In genomic region chr15:67105065-67105951, GRCh38 we compare ENCODE assay signal across 8 cellular contexts. TPM values are rescaled to one million over a fixed set of nuclear protein-coding genes. Genes with fewer than 3 reads are reported as not detected.
DNase-seq lines count a peak whose midpoint lies in the region; ATAC-seq and TF ChIP-seq lines count a peak whose summit lies in the region.

No MANE protein-coding gene starts in this region.

- H3K36me3 ChIP-seq in Loucy (ENCODE audit: insufficient read depth, low read length) = peaks cover 5% of the 10 kb centered on the region; the same call in 1 of the 2 replicates
- no peaks in the 10 kb centered on the region for H3K36me3 ChIP-seq in duodenal mucosa (ENCODE audit: control insufficient read depth in 1 of 2, insufficient read depth in 2 of 2, low read length in 2 of 2)
- no peaks in the 10 kb centered on the region for H3K36me3 ChIP-seq in MM.1S (replicated peaks; ENCODE audit: insufficient read depth, low read length)

- CTCF ChIA-PET in HEK293T (lab: Yijun Ruan, JAX) = interaction anchor here (0.8 to 0.9 kb wide), 2 partner anchors 21 to 159 kb away, joined by 3 read pairs; no protein-coding TSS in a partner anchor

- DNase-seq in AG08396 (ENCODE audit: low spot score) = peak; percentile 87
- no peak for DNase-seq in naive B cell
- DNase-seq in MM.1S = no peak
- DNase-seq in HEK293T (ENCODE audit: extremely low spot score) = no peak

- ATAC-seq in naive B cell (ENCODE audit: low read depth in 2 of 2) (no peak), HG02885 (IDR thresholded peaks at IDR 0.05; ENCODE audit: poor library complexity, unreplicated experiment) (no peak), HG02798 (IDR thresholded peaks at IDR 0.05; ENCODE audit: poor library complexity, unreplicated experiment) (no peak)

- H2AFZ ChIP-seq in Loucy (ENCODE audit: low read length) = no peak overlapping the region
- H2AFZ ChIP-seq in MM.1S (ENCODE audit: low read length) = no peak overlapping the region

- H3K79me2 ChIP-seq in Loucy (ENCODE audit: insufficient read depth, low read length) (peaks cover 97% of the 10 kb centered on the region), MM.1S (ENCODE audit: low read length) (peaks cover 63% of the 10 kb centered on the region)

- H3K9me3 ChIP-seq in Loucy (ENCODE audit: insufficient read depth, low read depth, low read length) (no peaks in the 10 kb centered on the region), duodenal mucosa (ENCODE audit: control insufficient read depth in 1 of 2, low read length in 2 of 2) (no peaks in the 10 kb centered on the region), MM.1S (replicated peaks; ENCODE audit: insufficient read depth, low read length) (no peaks in the 10 kb centered on the region)

- H4K20me1 ChIP-seq in Loucy (ENCODE audit: insufficient read depth, low read length, poor library complexity, severe bottlenecking) (peaks cover 44% of the 10 kb centered on the region), MM.1S (ENCODE audit: insufficient read depth, low read length) (no peaks in the 10 kb centered on the region)

- H3K27me3 ChIP-seq in Loucy (ENCODE audit: insufficient read depth, low read length, poor library complexity, severe bottlenecking) (no peaks in the 10 kb centered on the region), duodenal mucosa (ENCODE audit: control insufficient read depth in 1 of 2, insufficient read depth in 2 of 2, low read length in 2 of 2) (no peaks in the 10 kb centered on the region), MM.1S (replicated peaks; ENCODE audit: insufficient read depth, low read length) (no peaks in the 10 kb centered on the region)

- peak overlapping the region in 5 of 8 donors; percentile 49 to 83 (median 74) for H3K4me3 Mint-ChIP-seq in naive B cell

- no peaks in the 10 kb centered on the region for H3K27me3 Mint-ChIP-seq in naive B cell

- H3K4me1 Mint-ChIP-seq in naive B cell = peaks cover 0 to 38% (median under 1%) of the 10 kb centered on the region in 3 donors

- H3K9ac ChIP-seq in Loucy (ENCODE audit: low read depth, low read length, poor library complexity, severe bottlenecking) (peak overlapping the region; percentile 66), duodenal mucosa (ENCODE audit: low read depth in 1 of 2, low read length in 2 of 2) (no peak overlapping the region), MM.1S (ENCODE audit: low read length) (no peak overlapping the region)

- H3K27ac ChIP-seq in duodenal mucosa (ENCODE audit: low read depth, low read length) (peak overlapping the region; percentile 17), MM.1S (ENCODE audit: low read length) (no peak overlapping the region)

- TF ChIP-seq CTCF in Loucy (conservative IDR thresholded peaks at IDR 0.05; ENCODE audit: low read length) = no peak
- no peak for TF ChIP-seq CTCF in MM.1S (IDR thresholded peaks at IDR 0.05; ENCODE audit: low read length)

- H3K4me1 ChIP-seq in Loucy (ENCODE audit: insufficient read depth, low read length, poor library complexity, severe bottlenecking) (peaks cover 95% of the 10 kb centered on the region), duodenal mucosa (ENCODE audit: control insufficient read depth in 1 of 2, insufficient read depth in 2 of 2, low read length in 2 of 2) (peaks cover 73 to 77% of the 10 kb centered on the region in 2 donors), MM.1S (ENCODE audit: low read length) (peaks cover 36% of the 10 kb centered on the region)

- H3K36me3 Mint-ChIP-seq in naive B cell = peaks cover 11 to 14% of the 10 kb centered on the region in 2 donors

- peak overlapping the region; percentile 90 for H3K4me2 ChIP-seq in Loucy (ENCODE audit: low read depth, low read length, poor library complexity, severe bottlenecking)
- H3K4me2 ChIP-seq in MM.1S (ENCODE audit: low read depth, low read length) = no peak overlapping the region

- H3K9me3 Mint-ChIP-seq in naive B cell = no peaks in the 10 kb centered on the region

- H3F3A ChIP-seq in Loucy (ENCODE audit: low read depth) = no peaks in the 10 kb centered on the region
- H3F3A ChIP-seq in MM.1S (ENCODE audit: insufficient read depth, low read length) = peaks cover 26% of the 10 kb centered on the region

- H3K9me2 ChIP-seq in Loucy (replicated peaks; ENCODE audit: low read depth, low read length) (no peaks in the 10 kb centered on the region), MM.1S (replicated peaks; ENCODE audit: insufficient read depth, low read length) (no peaks in the 10 kb centered on the region)

- H3K4me3 ChIP-seq in Loucy (ENCODE audit: low read length, poor library complexity, severe bottlenecking) (peak overlapping the region; percentile 65), duodenal mucosa (ENCODE audit: low read depth in 1 of 2, low read length in 2 of 2) (no peak overlapping the region), MM.1S (ENCODE audit: low read length) (no peak overlapping the region)

- POLR2A ChIA-PET in HEK293T (lab: Yijun Ruan, JAX) = interaction anchor here (0.8 kb wide), 1 partner anchor 34 kb away, joined by 4 read pairs; no protein-coding TSS in a partner anchor

- peak overlapping the region in 4 of 6 donors; percentile 34 to 96 (median 92) for H3K27ac Mint-ChIP-seq in naive B cell

TF ChIP-seq in HEK293T, 16 proteins besides CTCF, POLR2A, EP300 and RAD21:
- no peak for TF ChIP-seq ARNT (IDR thresholded peaks at IDR 0.05)
- no peak for TF ChIP-seq LEF1 (IDR thresholded peaks at IDR 0.05; ENCODE audit: borderline replicate concordance)
- no peak for TF ChIP-seq SP1 (IDR thresholded peaks at IDR 0.05)
- TF ChIP-seq BHLHE40 (IDR thresholded peaks at IDR 0.05; ENCODE audit: borderline replicate concordance) = no peak
- no peak for TF ChIP-seq PKNOX1 (IDR thresholded peaks at IDR 0.05)
- no peak for TF ChIP-seq ZNF384 (IDR thresholded peaks at IDR 0.05)
- no peak for TF ChIP-seq FOXM1 (IDR thresholded peaks at IDR 0.05; ENCODE audit: borderline replicate concordance)
- no peak for TF ChIP-seq ELF4 (IDR thresholded peaks at IDR 0.05)
- no peak for TF ChIP-seq SUZ12 (IDR thresholded peaks at IDR 0.05)
- no peak for TF ChIP-seq NFRKB (IDR thresholded peaks at IDR 0.05)

RNA-seq across cellular contexts. Expression of gene SMAD3, which starts 39.9 kb away (rescaled TPM):
- polyA plus RNA-seq in naive B cell (ENCODE audit: low read depth in 6 of 6) = 10 to 100 TPM; 34.7 to 68.7 (median 38.0) TPM
